1 cellular context compared by ENCODE assay signal in genomic region chr3:158768881-158769518, GRCh38.
TF ChIP-seq lines count a peak whose summit lies in the region.

No MANE protein-coding gene starts in this region.

TF ChIP-seq in HepG2, 621 proteins besides CTCF, POLR2A, EP300 and RAD21 (continued from another document and continues in another):
- no peak for TF ChIP-seq THRA (CRISPR knock-in tag; IDR thresholded peaks at IDR 0.05; ENCODE audit: borderline replicate concordance)
- TF ChIP-seq ZNF629 (CRISPR knock-in tag; conservative IDR thresholded peaks at IDR 0.05) = no peak
- TF ChIP-seq NFKB2 (CRISPR knock-in tag; IDR thresholded peaks at IDR 0.05; ENCODE audit: borderline replicate concordance) = no peak
- TF ChIP-seq PAXIP1 (CRISPR knock-in tag; conservative IDR thresholded peaks at IDR 0.05) = peak; percentile 53
- TF ChIP-seq ZBTB4 (CRISPR knock-in tag; IDR thresholded peaks at IDR 0.05; ENCODE audit: borderline replicate concordance) = no peak
- peak; percentile 54; the same call in 1 of the 2 replicates for TF ChIP-seq FOXA3 (CRISPR knock-in tag; IDR thresholded peaks at IDR 0.05)
- no peak for TF ChIP-seq ZNF329 (CRISPR knock-in tag; IDR thresholded peaks at IDR 0.05; ENCODE audit: low read depth)
- no peak for TF ChIP-seq ZNF160 (CRISPR knock-in tag; IDR thresholded peaks at IDR 0.05)
- TF ChIP-seq BCL6 (CRISPR knock-in tag; IDR thresholded peaks at IDR 0.05) = peak; percentile 61
- TF ChIP-seq IRX3 (CRISPR knock-in tag; IDR thresholded peaks at IDR 0.05; ENCODE audit: borderline replicate concordance, low read depth) = no peak
- no peak for TF ChIP-seq PRDM15 (CRISPR knock-in tag; IDR thresholded peaks at IDR 0.05)
- TF ChIP-seq NFAT5 (CRISPR knock-in tag; IDR thresholded peaks at IDR 0.05) = no peak
- TF ChIP-seq NCOA2 (CRISPR knock-in tag; IDR thresholded peaks at IDR 0.05) = peak; percentile 69
- no peak; the same call in 1 of the 2 replicates for TF ChIP-seq IKZF5 (CRISPR knock-in tag; IDR thresholded peaks at IDR 0.05)
- TF ChIP-seq GPBP1L1 (CRISPR knock-in tag; IDR thresholded peaks at IDR 0.05) = no peak
- no peak for TF ChIP-seq ZNF432 (CRISPR knock-in tag; IDR thresholded peaks at IDR 0.05; ENCODE audit: borderline replicate concordance)
- TF ChIP-seq SP4 (CRISPR knock-in tag; IDR thresholded peaks at IDR 0.05) = no peak
- no peak for TF ChIP-seq ZNF260 (CRISPR knock-in tag; IDR thresholded peaks at IDR 0.05; ENCODE audit: borderline replicate concordance, low read depth)
- TF ChIP-seq FOXM1 (CRISPR knock-in tag; IDR thresholded peaks at IDR 0.05) = no peak
- peak; percentile 37; the same call in 1 of the 2 replicates for TF ChIP-seq ARID3A (IDR thresholded peaks at IDR 0.05; ENCODE audit: low read depth, low read length)
- no peak for TF ChIP-seq MZF1 (CRISPR knock-in tag; IDR thresholded peaks at IDR 0.05; ENCODE audit: borderline replicate concordance)
- 0 out of 2 replicates have a peak, but pooled peaks have one; percentile 24 for TF ChIP-seq MED1 (CRISPR knock-in tag; IDR thresholded peaks at IDR 0.05)
- no peak for TF ChIP-seq SOX6 (IDR thresholded peaks at IDR 0.05)
- peak; percentile 61; the same call in 1 of the 2 replicates for TF ChIP-seq SOX6 (CRISPR knock-in tag; IDR thresholded peaks at IDR 0.05)
- TF ChIP-seq FOXJ3 (CRISPR knock-in tag; IDR thresholded peaks at IDR 0.05; ENCODE audit: borderline replicate concordance) = peak; percentile 19; the same call in 1 of the 2 replicates
- no peak for TF ChIP-seq ZNF431 (CRISPR knock-in tag; IDR thresholded peaks at IDR 0.05; ENCODE audit: borderline replicate concordance, low read depth)
- no peak for TF ChIP-seq ZNF331 (CRISPR knock-in tag; IDR thresholded peaks at IDR 0.05)
- peak; percentile 38 for TF ChIP-seq RXRB (CRISPR knock-in tag; IDR thresholded peaks at IDR 0.05; ENCODE audit: borderline replicate concordance)
- TF ChIP-seq FOXA1 (IDR thresholded peaks at IDR 0.05) = no peak
- peak; percentile 33; the same call in 1 of the 2 replicates for TF ChIP-seq FOXA1 (CRISPR knock-in tag; IDR thresholded peaks at IDR 0.05)
- TF ChIP-seq FOSL2 (CRISPR knock-in tag; IDR thresholded peaks at IDR 0.05) = peak; percentile 35
- no peak for TF ChIP-seq FOXO1 (CRISPR knock-in tag; IDR thresholded peaks at IDR 0.05)
- no peak for TF ChIP-seq MEIS1 (CRISPR knock-in tag; IDR thresholded peaks at IDR 0.05; ENCODE audit: borderline replicate concordance)
- peak; percentile 62; the same call in 1 of the 2 replicates for TF ChIP-seq HMG20A (CRISPR knock-in tag; IDR thresholded peaks at IDR 0.05; ENCODE audit: borderline replicate concordance)
- no peak for TF ChIP-seq ZNF317 (CRISPR knock-in tag; IDR thresholded peaks at IDR 0.05)
- peak; percentile 35; the same call in 1 of the 2 replicates for TF ChIP-seq SOX5 (CRISPR knock-in tag; IDR thresholded peaks at IDR 0.05; ENCODE audit: borderline replicate concordance)
- no peak for TF ChIP-seq SMARCC2 (IDR thresholded peaks at IDR 0.05)
- TF ChIP-seq NKX3-1 (CRISPR knock-in tag; IDR thresholded peaks at IDR 0.05) = no peak
- no peak for TF ChIP-seq SYNCRIP (IDR thresholded peaks at IDR 0.05; ENCODE audit: insufficient read depth, low read depth, low read length)
- TF ChIP-seq ZBTB20 (CRISPR knock-in tag; IDR thresholded peaks at IDR 0.05; ENCODE audit: borderline replicate concordance, low read depth) = no peak
- no peak for TF ChIP-seq ZNF749 (CRISPR knock-in tag; IDR thresholded peaks at IDR 0.05; ENCODE audit: borderline replicate concordance)
